ENCODE assay signal across 1 cellular context in genomic region chr13:48037346-48038173, GRCh38.
TF ChIP-seq lines count a peak whose summit lies in the region.

Gene NUDT15, plus strand, starts transcription at chr13:48037726. Its CDS starts 21 bp downstream, at chr13:48037747.

TF ChIP-seq in HepG2, 621 proteins besides CTCF, POLR2A, EP300 and RAD21 (continued from another document and continues in another):
- no peak for TF ChIP-seq HNF1A (IDR thresholded peaks at IDR 0.05; ENCODE audit: low read depth)
- peak; percentile 87 for TF ChIP-seq HNF1A (CRISPR knock-in tag; IDR thresholded peaks at IDR 0.05; ENCODE audit: borderline replicate concordance)
- TF ChIP-seq CHD2 (IDR thresholded peaks at IDR 0.05; ENCODE audit: low read depth, low read length): 0 out of 2 replicates have a peak, but pooled peaks have one; percentile 41
- peak; percentile 36; the same call in 1 of the 2 replicates for TF ChIP-seq ZNF460 (CRISPR knock-in tag; IDR thresholded peaks at IDR 0.05; ENCODE audit: borderline replicate concordance)
- TF ChIP-seq MATR3 (CRISPR knock-in tag; IDR thresholded peaks at IDR 0.05): no peak
- 0 out of 2 replicates have a peak, but pooled peaks have one; percentile 56 for TF ChIP-seq ZIK1 (CRISPR knock-in tag; IDR thresholded peaks at IDR 0.05; ENCODE audit: borderline replicate concordance, low read depth)
- TF ChIP-seq TAF1 (CRISPR knock-in tag; IDR thresholded peaks at IDR 0.05): peak; percentile 95
- no peak for TF ChIP-seq HCFC1 (IDR thresholded peaks at IDR 0.05; ENCODE audit: low read depth, low read length)
- no peak for TF ChIP-seq ADNP (CRISPR knock-in tag; IDR thresholded peaks at IDR 0.05)
- peak; percentile 99 for TF ChIP-seq ZMYM4 (CRISPR knock-in tag; IDR thresholded peaks at IDR 0.05)
- no peak for TF ChIP-seq ZNF33A (CRISPR knock-in tag; IDR thresholded peaks at IDR 0.05; ENCODE audit: borderline replicate concordance)
- TF ChIP-seq ZNF879 (CRISPR knock-in tag; IDR thresholded peaks at IDR 0.05): 0 out of 2 replicates have a peak, but pooled peaks have one; percentile 27
- TF ChIP-seq, protein P1, sequence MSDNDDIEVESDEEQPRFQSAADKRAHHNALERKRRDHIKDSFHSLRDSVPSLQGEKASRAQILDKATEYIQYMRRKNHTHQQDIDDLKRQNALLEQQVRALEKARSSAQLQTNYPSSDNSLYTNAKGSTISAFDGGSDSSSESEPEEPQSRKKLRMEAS (IDR thresholded peaks at IDR 0.05): peak; percentile 95
- TF ChIP-seq SOX13 (IDR thresholded peaks at IDR 0.05): no peak
- TF ChIP-seq SOX13 (CRISPR knock-in tag; conservative IDR thresholded peaks at IDR 0.05 in 1 of 2, IDR thresholded peaks at IDR 0.05 in 1 of 2): peak in 1 of 2 experiments; percentile 49; a peak in 2 of 4 replicates
- no peak; the same call in 1 of the 2 replicates for TF ChIP-seq AKAP8 (CRISPR knock-in tag; IDR thresholded peaks at IDR 0.05)
- TF ChIP-seq MTF2 (CRISPR knock-in tag; IDR thresholded peaks at IDR 0.05; ENCODE audit: borderline replicate concordance): 0 out of 2 replicates have a peak, but pooled peaks have one; percentile 1
- TF ChIP-seq ZFP82 (CRISPR knock-in tag; IDR thresholded peaks at IDR 0.05; ENCODE audit: borderline replicate concordance): peak; percentile 95
- TF ChIP-seq PRDM4 (CRISPR knock-in tag; IDR thresholded peaks at IDR 0.05; ENCODE audit: borderline replicate concordance): 0 out of 2 replicates have a peak, but pooled peaks have one; percentile 89
- TF ChIP-seq ZKSCAN5 (CRISPR knock-in tag; IDR thresholded peaks at IDR 0.05): no peak
- peak; percentile 86 for TF ChIP-seq ZNF616 (CRISPR knock-in tag; IDR thresholded peaks at IDR 0.05; ENCODE audit: low read depth)
- peak; percentile 83 for TF ChIP-seq EED (CRISPR knock-in tag; IDR thresholded peaks at IDR 0.05)
- no peak for TF ChIP-seq FUBP1 (CRISPR knock-in tag; IDR thresholded peaks at IDR 0.05; ENCODE audit: borderline replicate concordance)
- no peak for TF ChIP-seq GATA4 (IDR thresholded peaks at IDR 0.05; ENCODE audit: borderline replicate concordance, low read depth)
- TF ChIP-seq, protein P2, sequence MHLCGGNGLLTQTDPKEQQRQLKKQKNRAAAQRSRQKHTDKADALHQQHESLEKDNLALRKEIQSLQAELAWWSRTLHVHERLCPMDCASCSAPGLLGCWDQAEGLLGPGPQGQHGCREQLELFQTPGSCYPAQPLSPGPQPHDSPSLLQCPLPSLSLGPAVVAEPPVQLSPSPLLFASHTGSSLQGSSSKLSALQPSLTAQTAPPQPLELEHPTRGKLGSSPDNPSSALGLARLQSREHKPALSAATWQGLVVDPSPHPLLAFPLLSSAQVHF (CRISPR knock-in tag; IDR thresholded peaks at IDR 0.05): peak; percentile 94; the same call in 1 of the 2 replicates
- peak; percentile 74 for TF ChIP-seq SP2 (CRISPR knock-in tag; IDR thresholded peaks at IDR 0.05)
- TF ChIP-seq GPN1 (CRISPR knock-in tag; IDR thresholded peaks at IDR 0.05; ENCODE audit: borderline replicate concordance): 0 out of 2 replicates have a peak, but pooled peaks have one; percentile 48
- TF ChIP-seq ZNF782 (CRISPR knock-in tag; IDR thresholded peaks at IDR 0.05; ENCODE audit: borderline replicate concordance): peak; percentile 79; the same call in 1 of the 2 replicates
- TF ChIP-seq KLF9 (CRISPR knock-in tag; IDR thresholded peaks at IDR 0.05; ENCODE audit: low read depth): no peak
- no peak for TF ChIP-seq CBX2 (IDR thresholded peaks at IDR 0.05; ENCODE audit: low read depth, low read length)
- no peak; the same call in 1 of the 2 replicates for TF ChIP-seq CBX2 (CRISPR knock-in tag; IDR thresholded peaks at IDR 0.05; ENCODE audit: low read depth)
- no peak for TF ChIP-seq U2AF2 (IDR thresholded peaks at IDR 0.05; ENCODE audit: low read depth, low read length)
- TF ChIP-seq, protein P3, sequence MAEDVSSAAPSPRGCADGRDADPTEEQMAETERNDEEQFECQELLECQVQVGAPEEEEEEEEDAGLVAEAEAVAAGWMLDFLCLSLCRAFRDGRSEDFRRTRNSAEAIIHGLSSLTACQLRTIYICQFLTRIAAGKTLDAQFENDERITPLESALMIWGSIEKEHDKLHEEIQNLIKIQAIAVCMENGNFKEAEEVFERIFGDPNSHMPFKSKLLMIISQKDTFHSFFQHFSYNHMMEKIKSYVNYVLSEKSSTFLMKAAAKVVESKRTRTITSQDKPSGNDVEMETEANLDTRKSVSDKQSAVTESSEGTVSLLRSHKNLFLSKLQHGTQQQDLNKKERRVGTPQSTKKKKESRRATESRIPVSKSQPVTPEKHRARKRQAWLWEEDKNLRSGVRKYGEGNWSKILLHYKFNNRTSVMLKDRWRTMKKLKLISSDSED (CRISPR knock-in tag; IDR thresholded peaks at IDR 0.05): no peak; the same call in 1 of the 2 replicates
- peak; percentile 40; the same call in 1 of the 2 replicates for TF ChIP-seq TEF (CRISPR knock-in tag; IDR thresholded peaks at IDR 0.05)
- TF ChIP-seq BRCA1 (CRISPR knock-in tag; IDR thresholded peaks at IDR 0.05): peak; percentile 95
- TF ChIP-seq STAT5B (CRISPR knock-in tag; IDR thresholded peaks at IDR 0.05): peak; percentile 17; the same call in 1 of the 2 replicates
- peak; percentile 97 for TF ChIP-seq MTA1 (CRISPR knock-in tag; IDR thresholded peaks at IDR 0.05; ENCODE audit: borderline replicate concordance)
- peak; percentile 56 for TF ChIP-seq FOSL2 (CRISPR knock-in tag; IDR thresholded peaks at IDR 0.05)
- TF ChIP-seq SIX1 (CRISPR knock-in tag; IDR thresholded peaks at IDR 0.05; ENCODE audit: borderline replicate concordance): 0 out of 2 replicates have a peak, but pooled peaks have one; percentile 21
- 0 out of 2 replicates have a peak, but pooled peaks have one; percentile 15 for TF ChIP-seq TRIM24 (CRISPR knock-in tag; IDR thresholded peaks at IDR 0.05)
- TF ChIP-seq PCBP2 (optimal IDR thresholded peaks at IDR 0.05; ENCODE audit: low read depth, low read length, poor library complexity, severe bottlenecking): no peak
- TF ChIP-seq SAFB2 (CRISPR knock-in tag; IDR thresholded peaks at IDR 0.05; ENCODE audit: borderline replicate concordance, low read depth): peak; percentile 91
- TF ChIP-seq POGZ (CRISPR knock-in tag; IDR thresholded peaks at IDR 0.05): peak; percentile 99
- peak; percentile 93 for TF ChIP-seq ZNF670 (CRISPR knock-in tag; IDR thresholded peaks at IDR 0.05; ENCODE audit: borderline replicate concordance)
- TF ChIP-seq, protein P4, sequence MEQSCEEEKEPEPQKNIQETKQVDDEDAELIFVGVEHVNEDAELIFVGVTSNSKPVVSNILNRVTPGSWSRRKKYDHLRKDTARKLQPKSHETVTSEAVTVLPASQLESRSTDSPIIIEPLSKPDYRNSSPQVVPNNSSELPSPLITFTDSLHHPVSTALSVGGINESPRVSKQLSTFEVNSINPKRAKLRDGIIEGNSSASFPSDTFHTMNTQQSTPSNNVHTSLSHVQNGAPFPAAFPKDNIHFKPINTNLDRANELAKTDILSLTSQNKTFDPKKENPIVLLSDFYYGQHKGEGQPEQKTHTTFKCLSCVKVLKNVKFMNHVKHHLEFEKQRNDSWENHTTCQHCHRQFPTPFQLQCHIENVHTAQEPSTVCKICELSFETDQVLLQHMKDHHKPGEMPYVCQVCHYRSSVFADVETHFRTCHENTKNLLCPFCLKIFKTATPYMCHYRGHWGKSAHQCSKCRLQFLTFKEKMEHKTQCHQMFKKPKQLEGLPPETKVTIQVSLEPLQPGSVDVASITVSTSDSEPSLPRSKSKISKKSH (CRISPR knock-in tag; IDR thresholded peaks at IDR 0.05; ENCODE audit: borderline replicate concordance): peak; percentile 98
- TF ChIP-seq NFE2 (CRISPR knock-in tag; IDR thresholded peaks at IDR 0.05): 0 out of 2 replicates have a peak, but pooled peaks have one; percentile 41
- TF ChIP-seq FIP1L1 (IDR thresholded peaks at IDR 0.05; ENCODE audit: borderline replicate concordance, insufficient read depth, low read depth, low read length): no peak
- peak; percentile 78 for TF ChIP-seq STAG1 (CRISPR knock-in tag; IDR thresholded peaks at IDR 0.05)
- TF ChIP-seq XRCC5 (optimal IDR thresholded peaks at IDR 0.05; ENCODE audit: low read length): peak; percentile 98
- peak; percentile 66; the same call in 1 of the 2 replicates for TF ChIP-seq ZNF160 (CRISPR knock-in tag; IDR thresholded peaks at IDR 0.05)
- peak; percentile 39 for TF ChIP-seq HNF4A (CRISPR knock-in tag; IDR thresholded peaks at IDR 0.05)
- TF ChIP-seq NCOA2 (CRISPR knock-in tag; IDR thresholded peaks at IDR 0.05): peak; percentile 45; the same call in 1 of the 2 replicates
- TF ChIP-seq, protein P5, sequence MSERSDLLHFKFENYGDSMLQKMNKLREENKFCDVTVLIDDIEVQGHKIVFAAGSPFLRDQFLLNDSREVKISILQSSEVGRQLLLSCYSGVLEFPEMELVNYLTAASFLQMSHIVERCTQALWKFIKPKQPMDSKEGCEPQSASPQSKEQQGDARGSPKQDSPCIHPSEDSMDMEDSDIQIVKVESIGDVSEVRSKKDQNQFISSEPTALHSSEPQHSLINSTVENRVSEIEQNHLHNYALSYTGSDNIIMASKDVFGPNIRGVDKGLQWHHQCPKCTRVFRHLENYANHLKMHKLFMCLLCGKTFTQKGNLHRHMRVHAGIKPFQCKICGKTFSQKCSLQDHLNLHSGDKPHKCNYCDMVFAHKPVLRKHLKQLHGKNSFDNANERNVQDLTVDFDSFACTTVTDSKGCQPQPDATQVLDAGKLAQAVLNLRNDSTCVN (CRISPR knock-in tag; IDR thresholded peaks at IDR 0.05; ENCODE audit: borderline replicate concordance): peak; percentile 47; the same call in 1 of the 2 replicates
